20 cellular contexts compared by ENCODE assay signal in genomic region chr2:119433636-119434327, GRCh38. TPM values are rescaled to one million over a fixed set of nuclear protein-coding genes. Genes with fewer than 3 reads are reported as not detected.
DNase-seq lines count a peak whose midpoint lies in the region; ATAC-seq, FAIRE-seq and TF ChIP-seq lines count a peak whose summit lies in the region.
"Had no signal": no experiment of that assay in that cellular context is flagged by ENCODE, and none has a peak within 500 bp of the region (broad histone marks: within the 10 kb centered on the region; RNA-seq: fewer than 3 reads in every experiment).

No MANE protein-coding gene starts in this region.

- peaks cover 64 to 66% of the 10 kb centered on the region in 2 donors for H3K4me1 ChIP-seq in duodenal mucosa (ENCODE audit: control insufficient read depth in 1 of 2, insufficient read depth in 2 of 2, low read length in 2 of 2)
- peaks cover 0 to 61% (median 27%) of the 10 kb centered on the region in 4 donors for H3K4me1 ChIP-seq in right lobe of liver

- no peaks in the 10 kb centered on the region for H3K27me3 ChIP-seq in duodenal mucosa (ENCODE audit: control insufficient read depth in 1 of 2, insufficient read depth in 2 of 2, low read length in 2 of 2)
- H3K27me3 ChIP-seq in right lobe of liver, result no peaks in the 10 kb centered on the region

- FAIRE-seq in GM19239 (lab: Jason Lieb, UNC), result no peak

- 30% methylated on average over 9 of the region's 10 CpGs for WGBS in right lobe of liver (ENCODE audit: insufficient coverage, low coverage, low lambda C conversion rate, missing lambda C conversion rate)

- ATAC-seq in right lobe of liver (peak; percentile 34 to 67 (median 58)), HG02852 (IDR thresholded peaks at IDR 0.05; ENCODE audit: unreplicated experiment) (no peak), GM21576 (IDR thresholded peaks at IDR 0.05; ENCODE audit: unreplicated experiment) (no peak)

- DNase-seq in ELF-1 (ENCODE audit: low read depth, low spot score), result peak; percentile 42
- peak; percentile 57 to 86 (median 77) for DNase-seq in right lobe of liver
- no peak for DNase-seq in retinal pigment epithelial cell (ENCODE audit: low read depth)
- no peak for DNase-seq in GM19239 (ENCODE audit: insufficient read length, low spot score)
- DNase-seq in activated CD4-positive, CD25-positive, alpha-beta regulatory T cell treated with anti-CD3 and anti-CD28 coated beads, Interleukin-2, amount 50 U/mL, for 72 hours, result no peak
- DNase-seq: ACHN; activated CD4-positive, alpha-beta T cell treated with anti-CD3 and anti-CD28 coated beads, Interleukin-2, amount 50 U/mL, for 1 hour; activated naive CD4-positive, alpha-beta T cell; activated T-cell treated with anti-CD3 and anti-CD28 coated beads for 4 hours; aorta; HCEC 1CT; NCI-H1092 treated with DMSO at 0.1 percent for 48 hours; NCI-H2081 treated with DMSO at 0.1 percent for 48 hours; NCI-H524; Right ventricle myocardium superior; stimulated activated CD4-positive, alpha-beta T cell treated with anti-CD3 and anti-CD28 coated beads, Interleukin-4, amount 100 ng/mL, for 4 hours had no signal

- peaks cover 11 to 20% of the 10 kb centered on the region in 2 donors for H3K36me3 ChIP-seq in duodenal mucosa (ENCODE audit: control insufficient read depth in 1 of 2, insufficient read depth in 2 of 2, low read length in 2 of 2)
- peaks cover 0 to 18% (median 4%) of the 10 kb centered on the region in 4 donors for H3K36me3 ChIP-seq in right lobe of liver

- H3K27ac ChIP-seq in duodenal mucosa (ENCODE audit: low read depth, low read length) (peak overlapping the region; percentile 80), right lobe of liver (peak overlapping the region; percentile 96 to 98 (median 98))

- TF ChIP-seq POLR2A in right lobe of liver (IDR thresholded peaks at IDR 0.05), result peak; percentile 70

- no peaks in the 10 kb centered on the region for H3K9me3 ChIP-seq in duodenal mucosa (ENCODE audit: control insufficient read depth in 1 of 2, low read length in 2 of 2)
- no peaks in the 10 kb centered on the region for H3K9me3 ChIP-seq in right lobe of liver

- H3K9ac ChIP-seq in duodenal mucosa (ENCODE audit: low read depth in 1 of 2, low read length in 2 of 2), result peak overlapping the region; percentile 89 to 93

- no peak for TF ChIP-seq CTCF in right lobe of liver (IDR thresholded peaks at IDR 0.05)
- no peak for TF ChIP-seq CTCF in retinal pigment epithelial cell (conservative IDR thresholded peaks at IDR 0.05; ENCODE audit: low read depth, low read length)

- H3K4me3 ChIP-seq in duodenal mucosa (ENCODE audit: low read depth in 1 of 2, low read length in 2 of 2), result peak overlapping the region; percentile 82 to 90
- H3K4me3 ChIP-seq in right lobe of liver, result peak overlapping the region; percentile 80 to 95 (median 92)
- peak overlapping the region; percentile 86 for H3K4me3 ChIP-seq in retinal pigment epithelial cell (ENCODE audit: low read length)

- intact Hi-C loops in right lobe of liver (cut with DNase I), result no loop called here

RNA-seq across cellular contexts. Expression of gene TMEM37, which starts 2.1 kb away (rescaled TPM):
- total RNA-seq in right lobe of liver, result 10 to 100 TPM; 37.3 to 96.6 (median 73.5) TPM
- total RNA-seq: LHCN-M2 had no signal

Comparison
In these comparisons a context has a peak if more than half of its experiments do, and no peak if none do; other contexts are left out.
1. DNase-seq: peak in ELF-1 (single experiment) and right lobe of liver (3 of 3); none in retinal pigment epithelial cell (single experiment), GM19239 (single experiment) and activated CD4-positive, CD25-positive, alpha-beta regulatory T cell treated with anti-CD3 and anti-CD28 coated beads, Interleukin-2, amount 50 U/mL, for 72 hours (single experiment).
2. ATAC-seq: peak in right lobe of liver (4 of 4); none in HG02852 (single experiment) and GM21576 (single experiment).
3. Peak in every context shown above with its lines, with median percentiles within 50 percentile points of each other: H3K4me3 ChIP-seq.